Comparison of ENCODE assay signal across 28 cellular contexts in the genomic region with DNA sequence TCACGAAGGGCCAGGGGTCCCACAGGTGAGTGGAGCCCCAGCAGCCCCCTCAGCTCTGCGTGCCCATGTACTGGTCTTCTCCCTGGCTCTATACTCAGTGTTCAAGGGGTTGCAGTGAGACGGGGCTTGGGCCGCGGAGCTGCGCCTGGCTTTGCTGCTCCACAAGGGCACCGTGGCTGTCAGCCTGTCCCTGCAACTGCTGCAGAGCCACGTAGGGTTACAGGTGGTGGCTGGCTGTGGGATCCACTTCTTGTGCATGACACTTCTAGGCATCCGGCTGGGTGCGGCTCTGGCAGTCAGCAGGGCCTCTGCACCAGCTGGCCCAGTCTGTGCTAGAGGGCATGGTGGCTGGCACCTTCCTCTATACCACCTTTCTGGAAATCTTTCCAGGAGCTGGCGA. TPM values are rescaled to one million over a fixed set of nuclear protein-coding genes. Genes with fewer than 3 reads are reported as not detected.
"Had no signal": no experiment of that assay in that cellular context is flagged by ENCODE, and none has a peak within 500 bp of the region (broad histone marks: within the 10 kb centered on the region; RNA-seq: fewer than 3 reads in every experiment).

No MANE protein-coding gene starts in this region.

- H3K27ac Mint-ChIP-seq: activated CD8-positive, alpha-beta T cell treated with anti-CD3 and anti-CD28 coated beads, Interleukin-2, amount 10 ng/mL, durations not matched to agents 7 days and 5 days; activated naive CD4-positive, alpha-beta T cell treated with anti-CD3 and anti-CD28 coated beads, Interleukin-2, amount 50 U/mL, for 24 hours; T-helper 1 cell treated with Interleukin-12 subunit alpha and Interleukin-12 subunit beta and Interleukin-4 antibody, amounts not matched to agents 30 μg/mL and 1 μg/mL, for 36 hours had no signal

- H3K36me3 ChIP-seq: SJSA1 had no signal

- FAIRE-seq: bronchial epithelial cell had no signal

- H3K27me3 ChIP-seq: SJSA1 had no signal

- DNase-seq: activated CD4-positive, alpha-beta T cell treated with anti-CD3 and anti-CD28 coated beads for 4 hours; activated CD8-positive, alpha-beta memory T cell treated with anti-CD3 and anti-CD28 coated beads, Interleukin-2, amount 50 U/mL, for 48 hours; activated CD8-positive, alpha-beta T cell treated with anti-CD3 and anti-CD28 coated beads, Interleukin-2, amount 10 ng/mL, durations not matched to agents 7 days and 5 days; activated T-cell treated with anti-CD3 and anti-CD28 coated beads, Interleukin-2, amount 50 U/mL, for 1 hour; central memory CD4-positive, alpha-beta T cell; Kasumi-1; KBM-7; NCI-H1048; NCI-H1417; NCI-H1694; NCI-H2029; NCI-H2107; NCI-H345; NCI-H510A; NCI-H69; NK-92 treated with Interleukin-12 subunit alpha and Interleukin-12 subunit beta, amount 100 ng/mL, for 24 hours; OCI-M1; SHP77; SW 1271 had no signal

- H3K27ac ChIP-seq: RWPE1, SJSA1 had no signal

- ATAC-seq: activated CD4-positive, CD25-positive, alpha-beta regulatory T cell treated with anti-CD3 and anti-CD28 coated beads, Interleukin-2, amount 50 U/mL, for 24 hours; activated CD8-positive, alpha-beta T cell treated with anti-CD3 and anti-CD28 coated beads, Interleukin-2, amount 10 ng/mL, durations not matched to agents 7 days and 5 days; Panc1; SK-N-SH treated with all-trans-retinoic acid at 6 μM for 48 hours had no signal

- H3K4me3 Mint-ChIP-seq: activated CD8-positive, alpha-beta T cell treated with anti-CD3 and anti-CD28 coated beads, Interleukin-2, amount 10 ng/mL, durations not matched to agents 7 days and 5 days; activated naive CD4-positive, alpha-beta T cell treated with anti-CD3 and anti-CD28 coated beads, Interleukin-2, amount 50 U/mL, for 24 hours; T-helper 1 cell treated with Interleukin-12 subunit alpha and Interleukin-12 subunit beta and Interleukin-4 antibody, amounts not matched to agents 30 μg/mL and 1 μg/mL, for 36 hours had no signal

- H3K9me3 ChIP-seq: SJSA1 had no signal

- H3K4me3 ChIP-seq: SJSA1 had no signal

RNA-seq across cellular contexts. Expression of gene SEC14L3, which starts 32.0 kb away (rescaled TPM):
- total RNA-seq: activated CD8-positive, alpha-beta T cell treated with anti-CD3 and anti-CD28 coated beads, Interleukin-2, amount 10 ng/mL, durations not matched to agents 7 days and 5 days; aorta; bronchial epithelial cell; SJSA1 had no signal
- polyA plus RNA-seq: aorta had no signal
